Comparison of ENCODE assay signal across 21 cellular contexts in the genomic region with DNA sequence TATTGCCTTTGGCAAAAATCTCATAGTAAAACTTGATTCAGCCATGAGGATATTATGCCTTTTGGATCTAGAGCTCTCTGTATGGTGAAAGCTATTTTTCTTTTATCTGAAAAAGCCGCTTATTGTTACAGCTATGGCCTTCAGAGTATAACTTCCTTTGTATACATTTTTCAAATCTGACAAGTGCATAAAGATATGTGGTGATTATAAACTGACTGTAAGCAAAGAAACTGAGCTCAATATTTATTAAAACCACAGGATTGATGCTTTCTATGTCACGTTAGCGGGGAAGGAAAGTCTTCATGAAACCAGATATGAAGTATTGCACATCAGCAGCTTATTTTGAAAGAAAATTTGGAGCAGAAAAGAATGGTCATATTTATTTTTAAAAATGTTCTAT.
"Had no signal": no experiment of that assay in that cellular context is flagged by ENCODE, and none has a peak within 500 bp of the region (broad histone marks: within the 10 kb centered on the region; RNA-seq: fewer than 3 reads in every experiment).

No MANE protein-coding gene starts in this region.

- H3K27ac ChIP-seq: cardiac muscle cell, lower lobe of right lung, neural progenitor cell, sigmoid colon, testis, uterus had no signal

- ATAC-seq: left lobe of liver, lower lobe of right lung, mucosa of descending colon, WTC11 had no signal

- H3K36me3 ChIP-seq: cardiac muscle cell, lower lobe of right lung, neural progenitor cell, sigmoid colon, uterus had no signal

- H3K4me3 Mint-ChIP-seq: neural progenitor cell, WTC11 had no signal

- H3K4me3 ChIP-seq: cardiac muscle cell, lower lobe of right lung, mucosa of descending colon, neural progenitor cell, sigmoid colon, smooth muscle cell, testis, uterus had no signal

- H3K27me3 ChIP-seq: cardiac muscle cell, neural progenitor cell, sigmoid colon, testis, uterus had no signal

- H3K9me3 Mint-ChIP-seq: neural progenitor cell, WTC11 had no signal

- H3K27ac Mint-ChIP-seq: neural progenitor cell, WTC11 had no signal

- H3K36me3 Mint-ChIP-seq: neural progenitor cell, WTC11 had no signal

- DNase-seq: activated CD4-positive, alpha-beta T cell treated with anti-CD3 and anti-CD28 coated beads, Interleukin-2, amount 50 U/mL, for 48 hours; activated effector memory CD4-positive, alpha-beta T cell treated with anti-CD3 and anti-CD28 coated beads, Interleukin-2, amount 50 U/mL, for 16 hours; activated T-cell treated with anti-CD3 and anti-CD28 coated beads, Interleukin-2, amount 50 U/mL, for 48 hours; foreskin fibroblast; lower lobe of right lung; mesendoderm; mucosa of descending colon; retina; sigmoid colon; stimulated activated CD4-positive, alpha-beta T cell treated with anti-CD3 and anti-CD28 coated beads, Interleukin-15, amount 100 ng/mL, for 24 hours; stimulated activated CD8-positive, alpha-beta memory T cell treated with anti-CD3 and anti-CD28 coated beads, Interleukin-4, amount 100 ng/mL, for 48 hours; stimulated activated naive CD4-positive, alpha-beta T cell; T-helper 9 cell; testis; trophoblast cell; uterus had no signal

- H3K4me1 ChIP-seq: lower lobe of right lung, neural progenitor cell, sigmoid colon, testis, uterus had no signal

- H3K9me3 ChIP-seq: lower lobe of right lung, mucosa of descending colon, sigmoid colon, testis, uterus had no signal

- H3K4me1 Mint-ChIP-seq: neural progenitor cell, WTC11 had no signal
